ENCODE assay signal across 9 cellular contexts in the genomic region with DNA sequence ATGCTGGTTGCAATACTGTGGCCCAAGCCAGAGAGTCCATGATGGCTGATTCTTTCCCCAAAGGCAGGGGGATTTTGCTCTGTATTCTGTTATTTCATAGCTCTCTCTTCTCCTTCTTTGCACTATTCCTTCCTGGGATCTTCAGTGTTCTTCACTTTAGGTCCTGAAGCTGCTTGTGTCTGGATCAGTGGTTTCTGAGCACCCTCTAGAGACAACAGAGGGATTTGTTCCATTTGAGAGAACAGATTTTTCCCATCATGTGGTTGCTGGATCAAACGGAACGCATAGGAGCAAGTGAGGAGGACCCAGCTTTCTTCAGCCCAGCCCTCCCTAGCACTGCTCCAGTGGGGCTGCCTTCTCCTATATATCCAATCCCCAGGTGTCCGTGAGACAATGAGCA.
A peak's percentile ranks its signal among the peaks of the same experiment; 100 is the strongest.
DNase-seq lines count a peak whose midpoint lies in the region; ATAC-seq and TF ChIP-seq lines count a peak whose summit lies in the region.
"Had no signal": no experiment of that assay in that cellular context is flagged by ENCODE, and none has a peak within 500 bp of the region (broad histone marks: within the 10 kb centered on the region; RNA-seq: fewer than 3 reads in every experiment).

No MANE protein-coding gene starts in this region.

- in situ Hi-C loops in mammary epithelial cell (cut with MboI; ENCODE audit: low sequenced_read_pairs in 2 of 2) = loop anchor here (5.0 to 10.0 kb wide), 2 partner anchors 102 to 110 kb away; no protein-coding TSS in a partner anchor

- WGBS in mammary epithelial cell (ENCODE audit: low coverage, missing lambda C conversion rate) = 7% methylated on average over 3 of the region's 3 CpGs
- 15% methylated on average over 3 of the region's 3 CpGs for WGBS in liver

- H2AFZ ChIP-seq in mammary epithelial cell (ENCODE audit: low read depth, low read length) = no peak overlapping the region

- DNase-seq in COLO668 (lab: John Stamatoyannopoulos, UW; ENCODE audit: unreplicated experiment) (peak; percentile 5), mammary epithelial cell (peak; percentile 37), dermis blood vessel endothelial cell (no peak), UCSD-AML1 (lab: John Stamatoyannopoulos, UW; ENCODE audit: unreplicated experiment) (no peak), ecto neural progenitor cell (ENCODE audit: low spot score) (no peak)
- DNase-seq: stimulated activated naive CD8-positive, alpha-beta T cell treated with anti-CD3 and anti-CD28 coated beads, Interleukin-15, Interleukin-2, amounts not matched to agents 100 U/mL and 50 U/mL, for 24 hours had no signal

- peak; percentile 73 for TF ChIP-seq RAD21 in liver (IDR thresholded peaks at IDR 0.05)

- H3K9ac ChIP-seq in mammary epithelial cell (ENCODE audit: insufficient read depth, low read length) = no peak overlapping the region
- H3K9ac ChIP-seq in liver (ENCODE audit: low read depth in 1 of 2, low read length in 2 of 2) = no peak overlapping the region

- H3K79me2 ChIP-seq in mammary epithelial cell (ENCODE audit: insufficient read depth, low read length) = no peaks in the 10 kb centered on the region

- dilution Hi-C loops in mammary epithelial cell (cut with HindIII; ENCODE audit: low sequenced_read_pairs) = no loop called here

- no peak for ATAC-seq in HG02798 (IDR thresholded peaks at IDR 0.05; ENCODE audit: poor library complexity, unreplicated experiment)
- ATAC-seq: stimulated activated naive CD8-positive, alpha-beta T cell treated with anti-CD3 and anti-CD28 coated beads, Interleukin-15, Interleukin-2, amounts not matched to agents 100 U/mL and 50 U/mL, for 24 hours had no signal

- H3K4me1 ChIP-seq in mammary epithelial cell (ENCODE audit: insufficient read depth, low read length) (no peaks in the 10 kb centered on the region), liver (ENCODE audit: control insufficient read depth in 4 of 4, insufficient read depth in 4 of 4, low read length in 3 of 4) (peaks cover 0 to 9% (median 5%) of the 10 kb centered on the region in 4 donors)

- CTCF ChIA-PET in mammary epithelial cell (lab: Charles Lee; ENCODE audit: low non-redundant PET) = interaction anchor here (0.5 to 0.6 kb wide), 5 partner anchors 75 to 466 kb away, joined by 3 to 4 read pairs (median 4); no protein-coding TSS in a partner anchor

- no peaks in the 10 kb centered on the region for H3K27me3 ChIP-seq in mammary epithelial cell (ENCODE audit: insufficient read depth, low read length)
- H3K27me3 ChIP-seq in liver (ENCODE audit: control insufficient read depth in 4 of 4, insufficient read depth in 4 of 4, low read length in 3 of 4) = peaks cover 0 to 4% (median 0%) of the 10 kb centered on the region in 4 donors

- peak; percentile 23; the same call in 1 of the 2 replicates for TF ChIP-seq CTCF in LNCAP (IDR thresholded peaks at IDR 0.05)
- TF ChIP-seq CTCF in mammary epithelial cell (conservative IDR thresholded peaks at IDR 0.05 in 1 of 2, IDR thresholded peaks at IDR 0.05 in 1 of 2; ENCODE audit: extremely low read depth in 1 of 2, insufficient read depth in 1 of 2, low read depth in 1 of 2, low read length in 2 of 2) = peak; percentile 49 to 67
- peak; percentile 24 for TF ChIP-seq CTCF in liver (IDR thresholded peaks at IDR 0.05; ENCODE audit: low read depth, low read length, missing input control)

- no peak overlapping the region for H3K4me2 ChIP-seq in mammary epithelial cell (ENCODE audit: insufficient read depth, low read depth, low read length)

- H3K4me3 ChIP-seq in mammary epithelial cell (replicated peaks in 1 of 3; ENCODE audit: insufficient read depth in 1 of 3, low read depth in 2 of 3, low read length in 3 of 3) = no peak overlapping the region
- H3K4me3 ChIP-seq in liver (ENCODE audit: low read depth in 1 of 3, low read length in 3 of 3) = no peak overlapping the region

- intact Hi-C loops in mammary epithelial cell (cut with micrococcal nuclease) = loop anchor here (1.0 kb wide), 4 partner anchors 44 to 598 kb away; no protein-coding TSS in a partner anchor

- H3K27ac ChIP-seq in mammary epithelial cell (ENCODE audit: insufficient read depth, low read depth, low read length) = no peak overlapping the region
- no peak overlapping the region for H3K27ac ChIP-seq in liver (ENCODE audit: low read depth in 1 of 2, low read length in 2 of 2)

- H3K9me3 ChIP-seq in mammary epithelial cell (replicated peaks; ENCODE audit: insufficient read depth, low read length) (no peaks in the 10 kb centered on the region), liver (ENCODE audit: control insufficient read depth in 4 of 4, low read length in 3 of 4) (no peaks in the 10 kb centered on the region)

- BruUV-seq in mammary epithelial cell (replicated peaks; lab: Mats Ljungman, UMichigan) = no TSS peak

- H3K36me3 ChIP-seq in mammary epithelial cell (ENCODE audit: insufficient read depth, low read length) (no peaks in the 10 kb centered on the region), liver (ENCODE audit: control insufficient read depth in 4 of 4, insufficient read depth in 3 of 4, low read depth in 1 of 4, low read length in 3 of 4) (no peaks in the 10 kb centered on the region)

- no peaks in the 10 kb centered on the region for H4K20me1 ChIP-seq in mammary epithelial cell (ENCODE audit: insufficient read depth, low read length)

TF ChIP-seq in liver, 16 proteins besides CTCF, POLR2A, EP300 and RAD21:
- TF ChIP-seq, protein P1, sequence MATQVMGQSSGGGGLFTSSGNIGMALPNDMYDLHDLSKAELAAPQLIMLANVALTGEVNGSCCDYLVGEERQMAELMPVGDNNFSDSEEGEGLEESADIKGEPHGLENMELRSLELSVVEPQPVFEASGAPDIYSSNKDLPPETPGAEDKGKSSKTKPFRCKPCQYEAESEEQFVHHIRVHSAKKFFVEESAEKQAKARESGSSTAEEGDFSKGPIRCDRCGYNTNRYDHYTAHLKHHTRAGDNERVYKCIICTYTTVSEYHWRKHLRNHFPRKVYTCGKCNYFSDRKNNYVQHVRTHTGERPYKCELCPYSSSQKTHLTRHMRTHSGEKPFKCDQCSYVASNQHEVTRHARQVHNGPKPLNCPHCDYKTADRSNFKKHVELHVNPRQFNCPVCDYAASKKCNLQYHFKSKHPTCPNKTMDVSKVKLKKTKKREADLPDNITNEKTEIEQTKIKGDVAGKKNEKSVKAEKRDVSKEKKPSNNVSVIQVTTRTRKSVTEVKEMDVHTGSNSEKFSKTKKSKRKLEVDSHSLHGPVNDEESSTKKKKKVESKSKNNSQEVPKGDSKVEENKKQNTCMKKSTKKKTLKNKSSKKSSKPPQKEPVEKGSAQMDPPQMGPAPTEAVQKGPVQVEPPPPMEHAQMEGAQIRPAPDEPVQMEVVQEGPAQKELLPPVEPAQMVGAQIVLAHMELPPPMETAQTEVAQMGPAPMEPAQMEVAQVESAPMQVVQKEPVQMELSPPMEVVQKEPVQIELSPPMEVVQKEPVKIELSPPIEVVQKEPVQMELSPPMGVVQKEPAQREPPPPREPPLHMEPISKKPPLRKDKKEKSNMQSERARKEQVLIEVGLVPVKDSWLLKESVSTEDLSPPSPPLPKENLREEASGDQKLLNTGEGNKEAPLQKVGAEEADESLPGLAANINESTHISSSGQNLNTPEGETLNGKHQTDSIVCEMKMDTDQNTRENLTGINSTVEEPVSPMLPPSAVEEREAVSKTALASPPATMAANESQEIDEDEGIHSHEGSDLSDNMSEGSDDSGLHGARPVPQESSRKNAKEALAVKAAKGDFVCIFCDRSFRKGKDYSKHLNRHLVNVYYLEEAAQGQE (IDR thresholded peaks at IDR 0.05) = no peak
- TF ChIP-seq RXRA (IDR thresholded peaks at IDR 0.05) (no peak), HNF4G (IDR thresholded peaks at IDR 0.05) (no peak)

Comparison
In these comparisons a context has a peak if more than half of its experiments do, and no peak if none do; other contexts are left out.
1. DNase-seq: peak in COLO668 (single experiment) and mammary epithelial cell (single experiment); none in dermis blood vessel endothelial cell (single experiment), UCSD-AML1 (single experiment) and ecto neural progenitor cell (single experiment).
2. Peak in every context shown above with its lines, with median percentiles within 50 percentile points of each other: CTCF ChIP-seq.